Comparison of ENCODE assay signal across 9 cellular contexts in genomic region chr12:121784460-121784859, GRCh38.
DNase-seq lines count a peak whose midpoint lies in the region; ATAC-seq and FAIRE-seq lines count a peak whose summit lies in the region.
"Had no signal": no experiment of that assay in that cellular context is flagged by ENCODE, and none has a peak within 500 bp of the region (broad histone marks: within the 10 kb centered on the region; RNA-seq: fewer than 3 reads in every experiment).

No MANE protein-coding gene starts in this region.

- peak overlapping the region; percentile 85 for H3K27ac Mint-ChIP-seq in memory B cell

- peak overlapping the region; percentile 68 for H3K4me3 Mint-ChIP-seq in memory B cell

- ATAC-seq in memory B cell (ENCODE audit: low read depth) (no peak), GM21526 (IDR thresholded peaks at IDR 0.05; ENCODE audit: low FRiP score, unreplicated experiment) (no peak), HG03571 (IDR thresholded peaks at IDR 0.05; ENCODE audit: unreplicated experiment) (no peak)

- no peak overlapping the region for H3K27ac ChIP-seq in substantia nigra (ENCODE audit: low read depth, low read length, poor library complexity, severe bottlenecking)

- H3K27me3 Mint-ChIP-seq in memory B cell: no peaks in the 10 kb centered on the region

- DNase-seq in AG20443 (ENCODE audit: low spot score) (peak; percentile 82), HTR-8/SVneo (ENCODE audit: insufficient read length, low spot score) (peak; percentile 79), amniotic stem cell (lab: John Stamatoyannopoulos, UW) (peak; percentile 42), memory B cell (ENCODE audit: low spot score in 2 of 2) (no peak), DMS53 (lab: John Stamatoyannopoulos, UW) (no peak), substantia nigra (lab: John Stamatoyannopoulos, UW) (no peak)
- DNase-seq: posterior cingulate gyrus had no signal

- H3K36me3 Mint-ChIP-seq in memory B cell: peaks cover 8% of the 10 kb centered on the region

- peak; percentile 33 for FAIRE-seq in HTR-8/SVneo (lab: Jason Lieb, UNC)

- peaks cover 50% of the 10 kb centered on the region for H3K4me1 Mint-ChIP-seq in memory B cell

- H3K9me3 Mint-ChIP-seq in memory B cell: no peaks in the 10 kb centered on the region

Comparison
In these comparisons a context has a peak if more than half of its experiments do, and no peak if none do; other contexts are left out.
1. DNase-seq: peak in AG20443 (single experiment), HTR-8/SVneo (single experiment) and amniotic stem cell (single experiment); none in memory B cell (0 of 2), DMS53 (single experiment) and substantia nigra (0 of 49).